Comparison of ENCODE assay signal across 2 cellular contexts in the genomic region with DNA sequence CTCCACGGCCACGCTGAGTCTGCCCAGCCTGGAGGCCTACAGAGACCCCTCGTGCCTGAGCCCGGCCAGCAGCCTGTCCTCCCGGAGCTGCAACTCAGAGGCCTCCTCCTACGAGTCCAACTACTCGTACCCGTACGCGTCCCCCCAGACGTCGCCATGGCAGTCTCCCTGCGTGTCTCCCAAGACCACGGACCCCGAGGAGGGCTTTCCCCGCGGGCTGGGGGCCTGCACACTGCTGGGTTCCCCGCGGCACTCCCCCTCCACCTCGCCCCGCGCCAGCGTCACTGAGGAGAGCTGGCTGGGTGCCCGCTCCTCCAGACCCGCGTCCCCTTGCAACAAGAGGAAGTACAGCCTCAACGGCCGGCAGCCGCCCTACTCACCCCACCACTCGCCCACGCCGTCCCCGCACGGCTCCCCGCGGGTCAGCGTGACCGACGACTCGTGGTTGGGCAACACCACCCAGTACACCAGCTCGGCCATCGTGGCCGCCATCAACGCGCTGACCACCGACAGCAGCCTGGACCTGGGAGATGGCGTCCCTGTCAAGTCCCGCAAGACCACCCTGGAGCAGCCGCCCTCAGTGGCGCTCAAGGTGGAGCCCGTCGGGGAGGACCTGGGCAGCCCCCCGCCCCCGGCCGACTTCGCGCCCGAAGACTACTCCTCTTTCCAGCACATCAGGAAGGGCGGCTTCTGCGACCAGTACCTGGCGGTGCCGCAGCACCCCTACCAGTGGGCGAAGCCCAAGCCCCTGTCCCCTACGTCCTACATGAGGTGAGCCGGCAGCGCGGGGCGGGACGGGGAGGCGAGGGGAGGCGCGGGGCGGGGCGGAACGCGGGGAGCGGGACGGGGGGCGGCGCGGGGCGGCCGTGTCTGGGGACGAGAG.
TF ChIP-seq lines count a peak whose summit lies in the region.

No MANE protein-coding gene starts in this region.

TF ChIP-seq in HepG2, 621 proteins besides CTCF, POLR2A, EP300 and RAD21:
- TF ChIP-seq YEATS2 (CRISPR knock-in tag; IDR thresholded peaks at IDR 0.05; ENCODE audit: borderline replicate concordance) (no peak), ZNF326 (CRISPR knock-in tag; IDR thresholded peaks at IDR 0.05; ENCODE audit: borderline replicate concordance) (no peak), ZNF276 (CRISPR knock-in tag; IDR thresholded peaks at IDR 0.05; ENCODE audit: low read depth) (no peak), ZBTB7B (CRISPR knock-in tag; IDR thresholded peaks at IDR 0.05) (no peak), ZNF773 (CRISPR knock-in tag; IDR thresholded peaks at IDR 0.05; ENCODE audit: borderline replicate concordance) (no peak), CREM (IDR thresholded peaks at IDR 0.05) (no peak), CREM (CRISPR knock-in tag; IDR thresholded peaks at IDR 0.05) (no peak), SIX1 (CRISPR knock-in tag; IDR thresholded peaks at IDR 0.05; ENCODE audit: borderline replicate concordance) (no peak), ZFP90 (CRISPR knock-in tag; IDR thresholded peaks at IDR 0.05; ENCODE audit: borderline replicate concordance) (no peak), NPAS2 (CRISPR knock-in tag; IDR thresholded peaks at IDR 0.05; ENCODE audit: borderline replicate concordance) (no peak), E2F2 (CRISPR knock-in tag; IDR thresholded peaks at IDR 0.05; ENCODE audit: borderline replicate concordance) (no peak), ZNF3 (CRISPR knock-in tag; IDR thresholded peaks at IDR 0.05) (no peak), ZFP1 (CRISPR knock-in tag; IDR thresholded peaks at IDR 0.05) (no peak), DMAP1 (CRISPR knock-in tag; IDR thresholded peaks at IDR 0.05) (no peak), HMG20B (CRISPR knock-in tag; conservative IDR thresholded peaks at IDR 0.05) (no peak), NR2F6 (IDR thresholded peaks at IDR 0.05) (no peak), NR2F6 (CRISPR knock-in tag; IDR thresholded peaks at IDR 0.05) (no peak), ZNF343 (CRISPR knock-in tag; IDR thresholded peaks at IDR 0.05) (no peak), SCMH1 (CRISPR knock-in tag; IDR thresholded peaks at IDR 0.05; ENCODE audit: borderline replicate concordance) (no peak)
- TF ChIP-seq, protein P1, sequence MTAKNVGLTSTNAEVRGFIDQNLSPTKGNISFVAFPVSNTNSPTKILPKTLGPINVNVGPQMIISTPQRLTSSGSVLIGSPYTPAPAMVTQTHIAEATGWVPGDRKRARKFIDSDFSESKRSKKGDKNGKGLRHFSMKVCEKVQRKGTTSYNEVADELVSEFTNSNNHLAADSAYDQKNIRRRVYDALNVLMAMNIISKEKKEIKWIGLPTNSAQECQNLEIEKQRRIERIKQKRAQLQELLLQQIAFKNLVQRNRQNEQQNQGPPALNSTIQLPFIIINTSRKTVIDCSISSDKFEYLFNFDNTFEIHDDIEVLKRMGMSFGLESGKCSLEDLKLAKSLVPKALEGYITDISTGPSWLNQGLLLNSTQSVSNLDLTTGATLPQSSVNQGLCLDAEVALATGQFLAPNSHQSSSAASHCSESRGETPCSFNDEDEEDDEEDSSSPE (CRISPR knock-in tag; IDR thresholded peaks at IDR 0.05): no peak
- TF ChIP-seq, protein P2, sequence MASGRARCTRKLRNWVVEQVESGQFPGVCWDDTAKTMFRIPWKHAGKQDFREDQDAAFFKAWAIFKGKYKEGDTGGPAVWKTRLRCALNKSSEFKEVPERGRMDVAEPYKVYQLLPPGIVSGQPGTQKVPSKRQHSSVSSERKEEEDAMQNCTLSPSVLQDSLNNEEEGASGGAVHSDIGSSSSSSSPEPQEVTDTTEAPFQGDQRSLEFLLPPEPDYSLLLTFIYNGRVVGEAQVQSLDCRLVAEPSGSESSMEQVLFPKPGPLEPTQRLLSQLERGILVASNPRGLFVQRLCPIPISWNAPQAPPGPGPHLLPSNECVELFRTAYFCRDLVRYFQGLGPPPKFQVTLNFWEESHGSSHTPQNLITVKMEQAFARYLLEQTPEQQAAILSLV (CRISPR knock-in tag; IDR thresholded peaks at IDR 0.05; ENCODE audit: borderline replicate concordance): no peak
- TF ChIP-seq, protein P3, sequence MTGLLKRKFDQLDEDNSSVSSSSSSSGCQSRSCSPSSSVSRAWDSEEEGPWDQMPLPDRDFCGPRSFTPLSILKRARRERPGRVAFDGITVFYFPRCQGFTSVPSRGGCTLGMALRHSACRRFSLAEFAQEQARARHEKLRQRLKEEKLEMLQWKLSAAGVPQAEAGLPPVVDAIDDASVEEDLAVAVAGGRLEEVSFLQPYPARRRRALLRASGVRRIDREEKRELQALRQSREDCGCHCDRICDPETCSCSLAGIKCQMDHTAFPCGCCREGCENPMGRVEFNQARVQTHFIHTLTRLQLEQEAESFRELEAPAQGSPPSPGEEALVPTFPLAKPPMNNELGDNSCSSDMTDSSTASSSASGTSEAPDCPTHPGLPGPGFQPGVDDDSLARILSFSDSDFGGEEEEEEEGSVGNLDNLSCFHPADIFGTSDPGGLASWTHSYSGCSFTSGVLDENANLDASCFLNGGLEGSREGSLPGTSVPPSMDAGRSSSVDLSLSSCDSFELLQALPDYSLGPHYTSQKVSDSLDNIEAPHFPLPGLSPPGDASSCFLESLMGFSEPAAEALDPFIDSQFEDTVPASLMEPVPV (CRISPR knock-in tag; IDR thresholded peaks at IDR 0.05): no peak

TF ChIP-seq in GM12878, 131 proteins besides CTCF, POLR2A, EP300 and RAD21:
- TF ChIP-seq PAX8 (IDR thresholded peaks at IDR 0.05): no peak
- TF ChIP-seq, protein P4, sequence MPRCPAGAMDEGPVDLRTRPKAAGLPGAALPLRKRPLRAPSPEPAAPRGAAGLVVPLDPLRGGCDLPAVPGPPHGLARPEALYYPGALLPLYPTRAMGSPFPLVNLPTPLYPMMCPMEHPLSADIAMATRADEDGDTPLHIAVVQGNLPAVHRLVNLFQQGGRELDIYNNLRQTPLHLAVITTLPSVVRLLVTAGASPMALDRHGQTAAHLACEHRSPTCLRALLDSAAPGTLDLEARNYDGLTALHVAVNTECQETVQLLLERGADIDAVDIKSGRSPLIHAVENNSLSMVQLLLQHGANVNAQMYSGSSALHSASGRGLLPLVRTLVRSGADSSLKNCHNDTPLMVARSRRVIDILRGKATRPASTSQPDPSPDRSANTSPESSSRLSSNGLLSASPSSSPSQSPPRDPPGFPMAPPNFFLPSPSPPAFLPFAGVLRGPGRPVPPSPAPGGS (IDR thresholded peaks at IDR 0.05; ENCODE audit: borderline replicate concordance, insufficient read depth, low read depth, low read length, poor library complexity, severe bottlenecking): peak; percentile 58
